18 cellular contexts compared by ENCODE assay signal in genomic region chr2:238255636-238256035, GRCh38. TPM values are rescaled to one million over a fixed set of nuclear protein-coding genes. Genes with fewer than 3 reads are reported as not detected.
DNase-seq lines count a peak whose midpoint lies in the region; ATAC-seq and TF ChIP-seq lines count a peak whose summit lies in the region.
"Had no signal": no experiment of that assay in that cellular context is flagged by ENCODE, and none has a peak within 500 bp of the region (broad histone marks: within the 10 kb centered on the region; RNA-seq: fewer than 3 reads in every experiment).

No MANE protein-coding gene starts in this region.

- peaks cover 4% of the 10 kb centered on the region for H3K27me3 Mint-ChIP-seq in glutamatergic neuron (ENCODE audit: unreplicated experiment)

- peaks cover 15% of the 10 kb centered on the region for H3K4me1 ChIP-seq in psoas muscle
- H3K4me1 ChIP-seq: Peyer's patch had no signal

- peaks cover 59% of the 10 kb centered on the region for H3K4me1 Mint-ChIP-seq in glutamatergic neuron (ENCODE audit: low read depth, unreplicated experiment)

- no peak for TF ChIP-seq CTCF in AG04450 (IDR thresholded peaks at IDR 0.05; ENCODE audit: low read depth, low read length)
- no peak for TF ChIP-seq CTCF in glutamatergic neuron (IDR thresholded peaks at IDR 0.05; ENCODE audit: partially characterized antibody, unreplicated experiment)
- no peak for TF ChIP-seq CTCF in psoas muscle (IDR thresholded peaks at IDR 0.05)

- ATAC-seq in psoas muscle, result no peak
- ATAC-seq in GM21515 (IDR thresholded peaks at IDR 0.05; ENCODE audit: unreplicated experiment), result no peak
- no peak for ATAC-seq in activated CD4-positive, CD25-positive, alpha-beta regulatory T cell treated with anti-CD3 and anti-CD28 coated beads, Interleukin-2, amount 50 U/mL, for 24 hours
- ATAC-seq in HG03097 (IDR thresholded peaks at IDR 0.05; ENCODE audit: low FRiP score, unreplicated experiment), result no peak

- H3K4me3 ChIP-seq in AG04450 (ENCODE audit: low read depth, low read length) (no peak overlapping the region), psoas muscle (no peak overlapping the region)
- H3K4me3 ChIP-seq: K562, MG63, Peyer's patch had no signal

- no peaks in the 10 kb centered on the region for H3K36me3 Mint-ChIP-seq in glutamatergic neuron (ENCODE audit: unreplicated experiment)

- H3K9me3 ChIP-seq in AG04450 (ENCODE audit: control insufficient read depth, insufficient read depth, low read length), result no peaks in the 10 kb centered on the region
- no peaks in the 10 kb centered on the region for H3K9me3 ChIP-seq in psoas muscle
- H3K9me3 ChIP-seq: MG63, Peyer's patch had no signal

- H3K27me3 ChIP-seq in AG04450 (ENCODE audit: control insufficient read depth, insufficient read depth, low read length) (no peaks in the 10 kb centered on the region), psoas muscle (ENCODE audit: insufficient read depth in 3 of 3, low read length in 2 of 3) (no peaks in the 10 kb centered on the region)
- H3K27me3 ChIP-seq: MG63, Peyer's patch had no signal

- H3K9me3 Mint-ChIP-seq in glutamatergic neuron (ENCODE audit: unreplicated experiment), result peaks cover 11% of the 10 kb centered on the region

- DNase-seq in DMS 273 (lab: John Stamatoyannopoulos, UW; ENCODE audit: unreplicated experiment) (peak; percentile 57), DMS 273 treated with DMSO at 0.1 percent for 48 hours (lab: John Stamatoyannopoulos, UW) (no peak), AG04450 (ENCODE audit: low read depth, low spot score) (no peak), glutamatergic neuron (peak; percentile 10), psoas muscle (peak; percentile 4 to 19)
- DNase-seq: ACHN, EL, GF-D8, MG63, NCI-H1417, NCI-H2081 treated with DMSO at 0.1 percent for 48 hours, Peyer's patch had no signal

- peak overlapping the region; percentile 44 for H3K27ac Mint-ChIP-seq in glutamatergic neuron (ENCODE audit: unreplicated experiment)

- POLR2A ChIA-PET in AG04450 (lab: Yijun Ruan, JAX), result no interaction called here

- WGBS in psoas muscle, 3 donors, result 72 to 80% (median 72%) methylated on average over 8 of the region's 8 CpGs

- H3K27ac ChIP-seq in AG04450 (ENCODE audit: low read depth, low read length) (peak overlapping the region; percentile 11), psoas muscle (no peak overlapping the region)
- H3K27ac ChIP-seq: 22Rv1, C4-2B, Peyer's patch had no signal

- H3K4me3 Mint-ChIP-seq in glutamatergic neuron (ENCODE audit: unreplicated experiment), result peak overlapping the region; percentile 59

- intact Hi-C loops in psoas muscle (cut with DNase I), result no loop called here

- peaks cover 11 to 99% of the 10 kb centered on the region in 2 donors for H3K36me3 ChIP-seq in psoas muscle (ENCODE audit: insufficient read depth in 1 of 2, low read depth in 1 of 2)

- CTCF ChIA-PET in AG04450 (lab: Charles Lee), result interaction anchor here (0.9 to 1.2 kb wide), 2 partner anchors 23 to 332 kb away, joined by 4 to 5 read pairs; no protein-coding TSS in a partner anchor

RNA-seq across cellular contexts. Expression of gene HES6, which starts 15.8 kb away (rescaled TPM):
- 2.9 and 3.9 TPM in 2 replicates for polyA plus RNA-seq in AG04450 (2011; rRNA removed)
- polyA minus RNA-seq in AG04450 (2011; rRNA and poly(A)+ RNA removed), result 0.26 and 1.1 TPM in 2 replicates
- 665 TPM for total RNA-seq in glutamatergic neuron (ENCODE audit: unreplicated experiment)
- total RNA-seq in psoas muscle, result 10 to 100 TPM in 2 of 4 donors, 1 to 10 TPM in 2; 4.1 to 13.1 (median 10.9) TPM
- 10 to 100 TPM; 35.7 to 54.5 (median 40.6) TPM for polyA plus RNA-seq in psoas muscle

RNA-seq across cellular contexts. Expression of gene PER2, which starts 32.8 kb away (rescaled TPM):
- polyA plus RNA-seq in AG04450 (2011; rRNA removed) (1.7 and 1.9 TPM in 2 replicates), psoas muscle (1 to 10 TPM; 1.9 to 2.5 (median 2.4) TPM)
- 8.0 and 8.9 TPM in 2 replicates for polyA minus RNA-seq in AG04450 (2011; rRNA and poly(A)+ RNA removed)
- total RNA-seq in glutamatergic neuron (ENCODE audit: unreplicated experiment) (3.8 TPM), psoas muscle (10 to 100 TPM in 3 of 4 donors, 1 to 10 TPM in 1; 7.8 to 20.7 (median 13.1) TPM)

RNA-seq across cellular contexts. Expression of gene ILKAP, which starts 52.1 kb away (rescaled TPM):
- 29.4 and 34.9 TPM in 2 replicates for polyA plus RNA-seq in AG04450 (2011; rRNA removed)
- polyA minus RNA-seq in AG04450 (2011; rRNA and poly(A)+ RNA removed), result 21.9 and 23.3 TPM in 2 replicates
- 61.3 TPM for total RNA-seq in glutamatergic neuron (ENCODE audit: unreplicated experiment)
- 10 to 100 TPM; 31.8 to 43.8 (median 39.3) TPM for total RNA-seq in psoas muscle
- 10 to 100 TPM; 55.2 to 66.6 (median 58.4) TPM for polyA plus RNA-seq in psoas muscle

Comparison
In these comparisons a context has a peak if more than half of its experiments do, and no peak if none do; other contexts are left out.
1. DNase-seq: peak in DMS 273 (single experiment), glutamatergic neuron (single experiment) and psoas muscle (2 of 2); none in DMS 273 treated with DMSO at 0.1 percent for 48 hours (single experiment) and AG04450 (single experiment).
2. RNA of gene HES6, which starts 15.8 kb away (total RNA-seq): 665 TPM in glutamatergic neuron (single experiment); 4.1 to 13.1 TPM in psoas muscle; every median in the first group is over 10 times any median in the second.